In the genomic region with DNA sequence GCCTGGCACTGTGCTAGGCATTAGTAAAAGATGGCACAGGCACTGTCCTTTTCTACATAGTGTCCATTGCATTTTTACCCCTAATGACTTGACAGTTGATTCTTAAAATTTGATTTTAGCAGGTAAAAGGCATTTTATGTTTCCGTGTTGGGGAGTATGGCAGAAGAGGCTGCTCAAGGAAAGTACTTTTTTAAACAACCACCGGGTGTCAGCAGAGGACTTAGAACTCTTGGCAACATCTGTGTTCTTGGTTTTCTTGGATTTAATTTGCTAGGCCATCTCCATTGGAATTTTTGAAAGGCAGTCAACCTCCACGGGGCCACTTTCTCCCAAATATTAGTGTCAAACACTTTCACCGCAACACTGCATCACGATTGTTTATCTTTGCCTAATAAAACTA, we compare ENCODE assay signal across 8 cellular contexts.
DNase-seq lines count a peak whose midpoint lies in the region; ATAC-seq and TF ChIP-seq lines count a peak whose summit lies in the region.

No MANE protein-coding gene starts in this region.

- H2BK12ac ChIP-seq in neuronal stem cell (ENCODE audit: low read length), result no peak overlapping the region

- no peak overlapping the region for H2AK5ac ChIP-seq in neuronal stem cell (ENCODE audit: low read depth, low read length)

- H3K36me3 Mint-ChIP-seq in naive thymus-derived CD8-positive, alpha-beta T cell, result no peaks in the 10 kb centered on the region

- intact Hi-C loops in colonic mucosa (cut with DNase I), result no loop called here

- H3K18ac ChIP-seq in neuronal stem cell (ENCODE audit: low read length), result no peak overlapping the region

- H3K79me1 ChIP-seq in neuronal stem cell (ENCODE audit: low read depth, low read length), result no peaks in the 10 kb centered on the region

- ATAC-seq in HG03095 (IDR thresholded peaks at IDR 0.05; ENCODE audit: unreplicated experiment) (no peak), HG03469 (IDR thresholded peaks at IDR 0.05; ENCODE audit: unreplicated experiment) (no peak)
- no peak for ATAC-seq in naive thymus-derived CD8-positive, alpha-beta T cell

- H3K9ac ChIP-seq in colonic mucosa (ENCODE audit: low read depth in 2 of 2, low read length in 2 of 2) (no peak overlapping the region), neuronal stem cell (ENCODE audit: low read depth, low read length, poor library complexity) (no peak overlapping the region)

- peaks cover 0 to 1% (median 0%) of the 10 kb centered on the region in 4 donors for H3K4me1 Mint-ChIP-seq in naive thymus-derived CD8-positive, alpha-beta T cell

- H3K9me3 ChIP-seq in colonic mucosa (no peaks in the 10 kb centered on the region), neuronal stem cell (replicated peaks in 1 of 2; ENCODE audit: control insufficient read depth in 2 of 2, insufficient read depth in 1 of 2, low read depth in 1 of 2, low read length in 2 of 2) (no peaks in the 10 kb centered on the region)

- H3K4me3 ChIP-seq in colonic mucosa (no peak overlapping the region), neuronal stem cell (ENCODE audit: low read length in 2 of 2) (no peak overlapping the region)

- no peak overlapping the region for H2BK120ac ChIP-seq in neuronal stem cell (ENCODE audit: low read depth, low read length)

- no peaks in the 10 kb centered on the region for H3K9me3 Mint-ChIP-seq in naive thymus-derived CD8-positive, alpha-beta T cell

- POLR2A ChIA-PET in naive thymus-derived CD8-positive, alpha-beta T cell (lab: Charles Lee), result no interaction called here

- H3K4ac ChIP-seq in neuronal stem cell (ENCODE audit: low read length), result no peak overlapping the region

- H3K27ac Mint-ChIP-seq in naive thymus-derived CD8-positive, alpha-beta T cell, result no peak overlapping the region

- H3K4me1 ChIP-seq in colonic mucosa, result no peaks in the 10 kb centered on the region
- no peaks in the 10 kb centered on the region for H3K4me1 ChIP-seq in neuronal stem cell (ENCODE audit: control insufficient read depth in 2 of 2, insufficient read depth in 1 of 2, low read depth in 1 of 2, low read length in 2 of 2)

- H3K27ac ChIP-seq in colonic mucosa (no peak overlapping the region), neuronal stem cell (replicated peaks; ENCODE audit: low read length) (no peak overlapping the region)

- H3K14ac ChIP-seq in neuronal stem cell (ENCODE audit: low read length), result no peak overlapping the region

- no peak overlapping the region for H2BK5ac ChIP-seq in neuronal stem cell (ENCODE audit: low read length)

- peak; percentile 56 for TF ChIP-seq CTCF in GM12873 (IDR thresholded peaks at IDR 0.05; ENCODE audit: insufficient read depth, low read depth, low read length, missing control alignments)
- TF ChIP-seq CTCF in colonic mucosa (IDR thresholded peaks at IDR 0.05), result peak; percentile 44

- H3K36me3 ChIP-seq in colonic mucosa, result no peaks in the 10 kb centered on the region
- H3K36me3 ChIP-seq in neuronal stem cell (replicated peaks in 1 of 2; ENCODE audit: control insufficient read depth in 2 of 2, insufficient read depth in 2 of 2, low read length in 2 of 2), result no peaks in the 10 kb centered on the region

- no peak overlapping the region for H3K4me3 Mint-ChIP-seq in naive thymus-derived CD8-positive, alpha-beta T cell

- no peak overlapping the region for H2AFZ ChIP-seq in neuronal stem cell (ENCODE audit: low read length)

- H4K91ac ChIP-seq in neuronal stem cell (ENCODE audit: low read depth, low read length, poor library complexity), result no peak overlapping the region

- H3K27me3 Mint-ChIP-seq in naive thymus-derived CD8-positive, alpha-beta T cell, result peaks cover 0 to 5% (median 0%) of the 10 kb centered on the region in 5 donors

- no peak overlapping the region for H3K23ac ChIP-seq in neuronal stem cell (ENCODE audit: low read depth, low read length, poor library complexity)

- no peak overlapping the region for H2BK15ac ChIP-seq in neuronal stem cell (ENCODE audit: low read length)

- H4K8ac ChIP-seq in neuronal stem cell (ENCODE audit: low read depth, low read length), result no peak overlapping the region

- DNase-seq in AG08396 (ENCODE audit: low spot score), result peak; percentile 43
- peak; percentile 68 for DNase-seq in NCI-H2227 treated with DMSO at 0.1 percent for 48 hours (lab: John Stamatoyannopoulos, UW)
- DNase-seq in colonic mucosa, result peak; percentile 28
- DNase-seq in neuronal stem cell (ENCODE audit: low spot score), result peak; percentile 9
- DNase-seq in naive thymus-derived CD8-positive, alpha-beta T cell, result no peak

- H3K27me3 ChIP-seq in colonic mucosa (no peaks in the 10 kb centered on the region), neuronal stem cell (ENCODE audit: control insufficient read depth in 3 of 3, insufficient read depth in 3 of 3, low read depth in 1 of 3, low read length in 3 of 3) (peaks cover 0 to 1% (median 0%) of the 10 kb centered on the region in 3 experiments)

- no peak overlapping the region for H3K4me2 ChIP-seq in neuronal stem cell (ENCODE audit: insufficient read depth, low read length, poor library complexity, severe bottlenecking)

- no CpG with 5 or more reads among the region's 5 CpGs for WGBS in neuronal stem cell (ENCODE audit: extremely low coverage in 2 of 2, insufficient read length in 2 of 2, insufficient replicate concordance in 1 of 2), 2 donors

Comparison
In these comparisons a context has a peak if more than half of its experiments do, and no peak if none do; other contexts are left out.
1. DNase-seq: peak in AG08396 (single experiment), NCI-H2227 treated with DMSO at 0.1 percent for 48 hours (single experiment), colonic mucosa (single experiment) and neuronal stem cell (single experiment); none in naive thymus-derived CD8-positive, alpha-beta T cell (0 of 10).